ENCODE assay signal across 16 cellular contexts in genomic region chr10:124378271-124378670, GRCh38.
"Had no signal": no experiment of that assay in that cellular context is flagged by ENCODE, and none has a peak within 500 bp of the region (broad histone marks: within the 10 kb centered on the region; RNA-seq: fewer than 3 reads in every experiment).

No MANE protein-coding gene starts in this region.

- H3K27me3 ChIP-seq: hepatocyte, ovary, right atrium auricular region had no signal

- H3K4me3 Mint-ChIP-seq: mesothelial cell of epicardium, natural killer cell, neural crest cell had no signal

- H3K9me3 Mint-ChIP-seq: mesothelial cell of epicardium, natural killer cell, neural crest cell had no signal

- FAIRE-seq: small intestine had no signal

- H3K27ac ChIP-seq: colonic mucosa, hepatocyte, ovary, right atrium auricular region, stomach, transverse colon had no signal

- H3K4me2 ChIP-seq: hepatocyte had no signal

- H3K4me3 ChIP-seq: colonic mucosa, hepatocyte, ovary, right atrium auricular region, stomach, transverse colon had no signal

- H3K4me1 ChIP-seq: colonic mucosa, right atrium auricular region, stomach, transverse colon had no signal

- H3K27ac Mint-ChIP-seq: mesothelial cell of epicardium, natural killer cell had no signal

- H3K36me3 Mint-ChIP-seq: mesothelial cell of epicardium, natural killer cell had no signal

- H3K36me3 ChIP-seq: colonic mucosa, ovary, right atrium auricular region, stomach, thoracic aorta, transverse colon had no signal

- H3K79me2 ChIP-seq: hepatocyte had no signal

- H3K9me3 ChIP-seq: colonic mucosa, ovary, right atrium auricular region, stomach, thoracic aorta, transverse colon had no signal

- H2AFZ ChIP-seq: hepatocyte had no signal

- DNase-seq: colonic mucosa; dermis blood vessel endothelial cell; foreskin melanocyte; kidney glomerular epithelial cell; natural killer cell; ovary; small intestine; stimulated activated CD4-positive, alpha-beta T cell treated with anti-CD3 and anti-CD28 coated beads, Interleukin-12 subunit alpha, Interleukin-12 subunit beta, amount 100 ng/mL, for 4 hours; stimulated activated naive CD4-positive, alpha-beta T cell; stomach; transverse colon had no signal
